Comparison of ENCODE assay signal across 1 cellular context in genomic region chr3:48848816-48849515, GRCh38.
TF ChIP-seq lines count a peak whose summit lies in the region.

No MANE protein-coding gene starts in this region.

TF ChIP-seq in HepG2, 621 proteins besides CTCF, POLR2A, EP300 and RAD21:
- TF ChIP-seq, protein P1, sequence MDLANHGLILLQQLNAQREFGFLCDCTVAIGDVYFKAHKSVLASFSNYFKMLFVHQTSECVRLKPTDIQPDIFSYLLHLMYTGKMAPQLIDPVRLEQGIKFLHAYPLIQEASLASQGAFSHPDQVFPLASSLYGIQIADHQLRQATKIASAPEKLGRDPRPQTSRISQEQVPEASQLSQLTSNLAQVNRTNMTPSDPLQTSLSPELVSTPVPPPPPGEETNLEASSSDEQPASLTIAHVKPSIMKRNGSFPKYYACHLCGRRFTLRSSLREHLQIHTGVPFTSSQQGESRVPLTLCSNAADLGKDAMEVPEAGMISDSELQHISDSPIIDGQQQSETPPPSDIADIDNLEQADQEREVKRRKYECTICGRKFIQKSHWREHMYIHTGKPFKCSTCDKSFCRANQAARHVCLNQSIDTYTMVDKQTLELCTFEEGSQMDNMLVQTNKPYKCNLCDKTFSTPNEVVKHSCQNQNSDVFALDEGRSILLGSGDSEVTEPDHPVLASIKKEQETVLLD (CRISPR knock-in tag; IDR thresholded peaks at IDR 0.05; ENCODE audit: low read depth) = no peak
- TF ChIP-seq CREM (IDR thresholded peaks at IDR 0.05) (no peak), CREM (CRISPR knock-in tag; IDR thresholded peaks at IDR 0.05) (no peak), ZNF770 (CRISPR knock-in tag; IDR thresholded peaks at IDR 0.05) (no peak), ZNF337 (CRISPR knock-in tag; IDR thresholded peaks at IDR 0.05; ENCODE audit: borderline replicate concordance, low read depth) (no peak), MAFF (IDR thresholded peaks at IDR 0.05; ENCODE audit: low read depth, low read length) (no peak), ZBTB20 (CRISPR knock-in tag; IDR thresholded peaks at IDR 0.05; ENCODE audit: borderline replicate concordance, low read depth) (no peak), FOXP1 (IDR thresholded peaks at IDR 0.05) (no peak), FOXP1 (CRISPR knock-in tag; IDR thresholded peaks at IDR 0.05) (no peak)
- TF ChIP-seq, protein P2, sequence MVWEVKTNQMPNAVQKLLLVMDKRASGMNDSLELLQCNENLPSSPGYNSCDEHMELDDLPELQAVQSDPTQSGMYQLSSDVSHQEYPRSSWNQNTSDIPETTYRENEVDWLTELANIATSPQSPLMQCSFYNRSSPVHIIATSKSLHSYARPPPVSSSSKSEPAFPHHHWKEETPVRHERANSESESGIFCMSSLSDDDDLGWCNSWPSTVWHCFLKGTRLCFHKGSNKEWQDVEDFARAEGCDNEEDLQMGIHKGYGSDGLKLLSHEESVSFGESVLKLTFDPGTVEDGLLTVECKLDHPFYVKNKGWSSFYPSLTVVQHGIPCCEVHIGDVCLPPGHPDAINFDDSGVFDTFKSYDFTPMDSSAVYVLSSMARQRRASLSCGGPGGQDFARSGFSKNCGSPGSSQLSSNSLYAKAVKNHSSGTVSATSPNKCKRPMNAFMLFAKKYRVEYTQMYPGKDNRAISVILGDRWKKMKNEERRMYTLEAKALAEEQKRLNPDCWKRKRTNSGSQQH (CRISPR knock-in tag; IDR thresholded peaks at IDR 0.05; ENCODE audit: low read depth) = no peak
